ENCODE assay signal across 10 cellular contexts in the genomic region with DNA sequence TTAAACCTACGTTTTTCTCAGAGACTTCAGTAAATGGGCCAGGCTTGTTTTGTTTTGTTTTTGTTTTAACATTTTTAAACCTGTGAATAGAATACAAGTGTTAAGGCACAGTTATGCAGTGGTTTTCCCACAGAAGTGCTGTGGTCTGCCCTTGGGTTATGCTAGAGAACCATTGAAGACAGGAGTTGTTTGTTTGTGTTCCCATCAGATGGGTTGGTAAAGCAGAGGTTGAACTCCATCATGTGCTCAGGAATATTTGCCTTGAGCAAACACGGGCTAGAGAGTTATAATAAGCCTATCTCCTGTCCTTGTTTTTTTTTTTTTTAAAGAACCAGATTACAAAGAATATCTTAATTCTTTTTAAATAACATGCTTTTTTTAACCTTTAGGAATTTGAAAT. TPM values are rescaled to one million over a fixed set of nuclear protein-coding genes. Genes with fewer than 3 reads are reported as not detected.
A peak's percentile ranks its signal among the peaks of the same experiment; 100 is the strongest.
DNase-seq lines count a peak whose midpoint lies in the region; ATAC-seq, FAIRE-seq and TF ChIP-seq lines count a peak whose summit lies in the region.
"Had no signal": no experiment of that assay in that cellular context is flagged by ENCODE, and none has a peak within 500 bp of the region (broad histone marks: within the 10 kb centered on the region; RNA-seq: fewer than 3 reads in every experiment).

No MANE protein-coding gene starts in this region.

- H3K27me3 Mint-ChIP-seq in immature natural killer cell (ENCODE audit: low read depth in 3 of 3) = peaks cover 0 to 6% (median 0%) of the 10 kb centered on the region in 3 donors

- no peak overlapping the region for H3K4me3 ChIP-seq in suprapubic skin

- peaks cover 56 to 67% of the 10 kb centered on the region in 2 donors for H3K4me1 Mint-ChIP-seq in immature natural killer cell

- WGBS in suprapubic skin = 36% methylated on average over 2 of the region's 2 CpGs

- peaks cover 24% of the 10 kb centered on the region for H3K4me1 ChIP-seq in suprapubic skin

- H3K9me3 ChIP-seq in suprapubic skin = no peaks in the 10 kb centered on the region

- peak overlapping the region; percentile 73 to 92 (median 82) for H3K4me3 Mint-ChIP-seq in immature natural killer cell
- H3K4me3 Mint-ChIP-seq: H9 had no signal

- ATAC-seq in HG03521 (IDR thresholded peaks at IDR 0.05; ENCODE audit: unreplicated experiment) = no peak
- ATAC-seq in HG03432 (IDR thresholded peaks at IDR 0.05; ENCODE audit: unreplicated experiment) = no peak

- peak overlapping the region; percentile 83 to 98 (median 96) for H3K27ac Mint-ChIP-seq in immature natural killer cell
- H3K27ac Mint-ChIP-seq: H9 had no signal

- H3K27ac ChIP-seq in suprapubic skin = peak overlapping the region; percentile 50

- H3K36me3 ChIP-seq in suprapubic skin = peaks cover 12% of the 10 kb centered on the region

- peaks cover 17 to 25% (median 20%) of the 10 kb centered on the region in 3 donors for H3K36me3 Mint-ChIP-seq in immature natural killer cell

- H3K27me3 ChIP-seq in suprapubic skin = no peaks in the 10 kb centered on the region

- TF ChIP-seq EP300 in suprapubic skin (IDR thresholded peaks at IDR 0.05) = no peak

- H3K9me3 Mint-ChIP-seq in immature natural killer cell = no peaks in the 10 kb centered on the region
- H3K9me3 Mint-ChIP-seq: H9 had no signal

- DNase-seq in SIG-M5 treated with dmso at 0.1 percent for 504 hours (lab: John Stamatoyannopoulos, UW; ENCODE audit: unreplicated experiment) (peak; percentile 16), SIG-M5 (lab: John Stamatoyannopoulos, UW) (no peak), RCC 7860 (ENCODE audit: low spot score) (peak; percentile 6), immature natural killer cell (peak; percentile 50 to 56 (median 54)), suprapubic skin (ENCODE audit: low spot score in 2 of 2) (no peak), CD1c-positive myeloid dendritic cell (ENCODE audit: extremely low spot score) (no peak)
- DNase-seq: H9, NCI-H446 treated with DMSO at 0.1 percent for 48 hours had no signal

- FAIRE-seq in RCC 7860 (lab: Jason Lieb, UNC) = no peak

- TF ChIP-seq POLR2A in suprapubic skin (IDR thresholded peaks at IDR 0.05) = no peak

- no peak for TF ChIP-seq CTCF in suprapubic skin (IDR thresholded peaks at IDR 0.05)

RNA-seq across cellular contexts. Expression of a gene that starts 28.5 kb away (rescaled TPM):
- polyA plus RNA-seq in immature natural killer cell = 10 to 100 TPM; 22.9 to 44.6 (median 25.7) TPM
- total RNA-seq in suprapubic skin = 10 to 100 TPM; 31.0 to 74.2 (median 46.3) TPM

Comparison
In these comparisons a context has a peak if more than half of its experiments do, and no peak if none do; other contexts are left out.
1. DNase-seq: peak in SIG-M5 treated with dmso at 0.1 percent for 504 hours (single experiment), RCC 7860 (single experiment) and immature natural killer cell (3 of 3); none in SIG-M5 (single experiment), suprapubic skin (0 of 2) and CD1c-positive myeloid dendritic cell (single experiment).